8 cellular contexts compared by ENCODE assay signal in genomic region chr6:157823523-157824370, GRCh38. TPM values are rescaled to one million over a fixed set of nuclear protein-coding genes. Genes with fewer than 3 reads are reported as not detected.
DNase-seq lines count a peak whose midpoint lies in the region; ATAC-seq and TF ChIP-seq lines count a peak whose summit lies in the region.

No MANE protein-coding gene starts in this region.

- peak overlapping the region; percentile 99 for H3K4me3 Mint-ChIP-seq in activated naive CD8-positive, alpha-beta T cell

- ATAC-seq in HG03432 (IDR thresholded peaks at IDR 0.05; ENCODE audit: unreplicated experiment): peak; percentile 50

- H3K27ac ChIP-seq in SK-N-MC (peak overlapping the region; percentile 83; the same call in 1 of the 2 replicates), cardiac muscle cell (peak overlapping the region; percentile 97), uterus (peak overlapping the region; percentile 98)

- peak overlapping the region; percentile 100 for H3K27ac Mint-ChIP-seq in activated naive CD8-positive, alpha-beta T cell

- peak in 1 of 2 donors; percentile 32 for TF ChIP-seq POLR2A in uterus (IDR thresholded peaks at IDR 0.05)

- H3K4me3 ChIP-seq in SK-N-MC (peak overlapping the region; percentile 79), cardiac muscle cell (peak overlapping the region; percentile 67), uterus (peak overlapping the region; percentile 56 to 98)

- peaks cover 10% of the 10 kb centered on the region for H3K36me3 Mint-ChIP-seq in activated naive CD8-positive, alpha-beta T cell

- H3K27me3 Mint-ChIP-seq in activated naive CD8-positive, alpha-beta T cell: no peaks in the 10 kb centered on the region

- peaks cover 46% of the 10 kb centered on the region for H3K4me1 Mint-ChIP-seq in activated naive CD8-positive, alpha-beta T cell (ENCODE audit: low read depth)

- DNase-seq in AG20443 (ENCODE audit: low spot score): peak; percentile 52
- peak; percentile 21 for DNase-seq in GM19238 (ENCODE audit: insufficient read length, low spot score)
- DNase-seq in SK-N-MC (ENCODE audit: low read depth, low spot score): no peak
- DNase-seq in cardiac muscle cell (ENCODE audit: low read depth in 1 of 2, low spot score in 1 of 2): peak; percentile 45 to 72
- DNase-seq in pulmonary artery endothelial cell (ENCODE audit: low read depth, low spot score): peak; percentile 61
- DNase-seq in uterus: peak; percentile 54 to 65

- H3K9me3 ChIP-seq in SK-N-MC (ENCODE audit: low read depth, low read length) (no peaks in the 10 kb centered on the region), cardiac muscle cell (ENCODE audit: low read depth) (no peaks in the 10 kb centered on the region), uterus (no peaks in the 10 kb centered on the region)

- peak overlapping the region; percentile 88 for H3K9ac ChIP-seq in SK-N-MC (ENCODE audit: insufficient read length)

- no peaks in the 10 kb centered on the region for H3K4me1 ChIP-seq in cardiac muscle cell (ENCODE audit: low read depth)
- H3K4me1 ChIP-seq in uterus: peaks cover 0 to 8% of the 10 kb centered on the region in 2 donors

- H3K36me3 ChIP-seq in SK-N-MC (ENCODE audit: insufficient read depth, low read length) (peaks cover 6% of the 10 kb centered on the region; the same call in 1 of the 2 replicates), cardiac muscle cell (no peaks in the 10 kb centered on the region), uterus (no peaks in the 10 kb centered on the region)

- TF ChIP-seq CTCF in cardiac muscle cell (IDR thresholded peaks at IDR 0.05; ENCODE audit: low read depth, low read length): no peak
- TF ChIP-seq CTCF in uterus (IDR thresholded peaks at IDR 0.05): peak in 3 of 4 experiments; percentile 16 to 41 (median 32)

- no peaks in the 10 kb centered on the region for H3K9me3 Mint-ChIP-seq in activated naive CD8-positive, alpha-beta T cell (ENCODE audit: low read depth)

- H3K27me3 ChIP-seq in cardiac muscle cell (no peaks in the 10 kb centered on the region), uterus (no peaks in the 10 kb centered on the region)

- intact Hi-C loops in uterus (cut with DNase I; ENCODE audit: low total_unique reads): no loop called here

RNA-seq across cellular contexts. Expression of gene SNX9, which starts 0.7 kb away (rescaled TPM):
- total RNA-seq in cardiac muscle cell (23.3 and 27.0 TPM in 2 replicates), pulmonary artery endothelial cell (48.8 and 50.4 TPM in 2 replicates), uterus (10 to 100 TPM; 31.0 to 65.9 (median 50.5) TPM)
- 23.9 and 26.5 TPM in 2 replicates for polyA plus RNA-seq in cardiac muscle cell
